Comparison of ENCODE assay signal across 31 cellular contexts in genomic region chr9:27019589-27019988, GRCh38. TPM values are rescaled to one million over a fixed set of nuclear protein-coding genes. Genes with fewer than 3 reads are reported as not detected.
A peak's percentile ranks its signal among the peaks of the same experiment; 100 is the strongest.
DNase-seq lines count a peak whose midpoint lies in the region; ATAC-seq, FAIRE-seq and TF ChIP-seq lines count a peak whose summit lies in the region.
"Had no signal": no experiment of that assay in that cellular context is flagged by ENCODE, and none has a peak within 500 bp of the region (broad histone marks: within the 10 kb centered on the region; RNA-seq: fewer than 3 reads in every experiment).

No MANE protein-coding gene starts in this region.

- H3K4me3 ChIP-seq in bronchial epithelial cell (ENCODE audit: low read depth, low read length) (no peak overlapping the region), foreskin fibroblast (ENCODE audit: low read depth in 1 of 2, low read length in 2 of 2) (no peak overlapping the region)
- H3K4me3 ChIP-seq: body of pancreas, coronary artery, gastrocnemius medialis, lower lobe of right lung, prostate gland, smooth muscle cell, tibial nerve had no signal

- TF ChIP-seq CTCF in bronchial epithelial cell (IDR thresholded peaks at IDR 0.05; ENCODE audit: insufficient read depth, low read length, severe bottlenecking) (no peak), foreskin fibroblast (IDR thresholded peaks at IDR 0.05; ENCODE audit: low read depth, low read length) (no peak)

- no peaks in the 10 kb centered on the region for H3K36me3 ChIP-seq in bronchial epithelial cell (ENCODE audit: control insufficient read depth, insufficient read depth, low read length)
- H3K36me3 ChIP-seq: prostate gland had no signal

- H3K27me3 ChIP-seq in bronchial epithelial cell (ENCODE audit: control insufficient read depth, insufficient read depth, low read length) = no peaks in the 10 kb centered on the region
- H3K27me3 ChIP-seq: body of pancreas, gastrocnemius medialis, tibial nerve had no signal

- peak; percentile 43 for DNase-seq in CD1c-positive myeloid dendritic cell (ENCODE audit: extremely low spot score)
- peak; percentile 7 for DNase-seq in M059J (ENCODE audit: low read depth)
- peak; percentile 64 for DNase-seq in bronchial epithelial cell (ENCODE audit: low read depth)
- peak; percentile 9 to 48 for DNase-seq in foreskin fibroblast
- no peak for DNase-seq in glomerular visceral epithelial cell (ENCODE audit: extremely low spot score)
- no peak for DNase-seq in globus pallidus (ENCODE audit: low spot score)
- no peak for DNase-seq in DMS114 treated with DMSO at 0.1 percent for 48 hours (lab: John Stamatoyannopoulos, UW; ENCODE audit: unreplicated experiment)
- DNase-seq: activated CD4-positive, alpha-beta T cell treated with anti-CD3 and anti-CD28 coated beads for 1 hour; activated T-cell treated with anti-CD3 and anti-CD28 coated beads, Interleukin-2, amount 50 U/mL, for 72 hours; AML-193; body of pancreas; EL; gastrocnemius medialis; kidney; lower lobe of right lung; NCI-H1417 treated with DMSO at 0.1 percent for 48 hours; NCI-H2171; NCI-H526 treated with DMSO at 0.1 percent for 48 hours; stimulated activated CD4-positive, alpha-beta T cell treated with anti-CD3 and anti-CD28 coated beads, Interleukin-4, amount 100 ng/mL, for 24 hours; stimulated activated naive CD8-positive, alpha-beta T cell treated with anti-CD3 and anti-CD28 coated beads, Interleukin-15, amount 100 ng/mL, for 72 hours; SW 1271 had no signal

- ATAC-seq in GM21423 (IDR thresholded peaks at IDR 0.05; ENCODE audit: unreplicated experiment) = no peak
- ATAC-seq: activated T-cell treated with anti-CD3 and anti-CD28 coated beads, Interleukin-2, amount 50 U/mL, for 72 hours; body of pancreas; gastrocnemius medialis; lower lobe of right lung; stimulated activated naive CD8-positive, alpha-beta T cell treated with anti-CD3 and anti-CD28 coated beads, Interleukin-15, amount 100 ng/mL, for 72 hours had no signal

- FAIRE-seq in bronchial epithelial cell (lab: Jason Lieb, UNC) = no peak
- FAIRE-seq: endometrium, GM18507, HTR-8/SVneo, kidney had no signal

RNA-seq across cellular contexts. Expression of gene LRRC19, which starts 14.1 kb away (rescaled TPM):
- total RNA-seq in M059J (2014; rRNA removed; shearing (Covaris generic)) = not detected in 2 replicates
- not detected in 2 replicates for total RNA-seq in bronchial epithelial cell
- total RNA-seq: activated CD8-positive, alpha-beta memory T cell treated with anti-CD3 and anti-CD28 coated beads for 36 hours; activated T-cell treated with anti-CD3 and anti-CD28 coated beads, Interleukin-2, amount 50 U/mL, for 72 hours; LHCN-M2; prostate gland; smooth muscle cell; tibial nerve had no signal

Comparison
In these comparisons a context has a peak if more than half of its experiments do, and no peak if none do; other contexts are left out.
1. DNase-seq: peak in CD1c-positive myeloid dendritic cell (single experiment), M059J (single experiment), bronchial epithelial cell (single experiment) and foreskin fibroblast (2 of 2); none in glomerular visceral epithelial cell (single experiment), globus pallidus (single experiment) and DMS114 treated with DMSO at 0.1 percent for 48 hours (single experiment).